In the genomic region with DNA sequence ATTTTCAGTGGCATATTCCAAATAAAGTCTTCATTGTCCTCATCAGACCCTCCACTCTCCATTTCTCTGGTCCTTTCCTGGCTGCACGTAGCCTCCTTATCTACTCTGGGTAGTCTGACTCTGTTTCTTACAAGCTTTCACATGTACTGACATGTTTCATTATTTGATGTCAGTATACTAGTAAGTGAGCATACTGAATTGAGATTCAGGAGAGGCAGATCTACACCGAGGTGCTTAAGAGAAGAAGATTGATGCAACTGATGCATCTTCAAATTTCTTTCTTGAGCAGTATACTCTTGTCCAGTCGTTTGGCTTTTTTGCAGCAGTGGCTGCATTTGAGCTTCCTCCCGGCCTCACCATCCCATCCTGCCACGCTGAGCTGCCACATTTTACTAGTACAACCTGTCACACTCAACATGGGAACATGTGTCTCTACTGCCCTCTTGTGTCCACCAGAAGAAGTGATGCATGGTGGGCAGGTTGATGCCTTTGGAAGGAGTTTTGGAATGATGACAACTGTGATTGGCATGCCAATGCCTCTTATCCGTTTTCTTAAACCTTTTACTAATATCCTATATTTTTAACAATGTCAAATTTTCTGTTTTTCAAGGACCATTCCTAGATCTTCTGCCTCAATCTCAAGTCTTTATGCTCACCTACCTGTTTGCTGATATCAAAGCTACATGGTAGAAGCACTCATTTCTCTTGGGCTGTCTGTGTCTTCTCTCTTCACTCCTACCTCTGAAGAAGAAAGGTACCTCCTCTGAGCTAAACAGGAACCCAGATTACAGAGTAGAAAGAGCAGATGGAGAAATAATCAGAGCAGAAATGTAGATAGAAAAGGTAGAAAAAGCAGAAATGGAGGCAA, we compare ENCODE assay signal across 9 cellular contexts. TPM values are rescaled to one million over a fixed set of nuclear protein-coding genes. Genes with fewer than 3 reads are reported as not detected.
DNase-seq lines count a peak whose midpoint lies in the region; ATAC-seq and TF ChIP-seq lines count a peak whose summit lies in the region.
"Had no signal": no experiment of that assay in that cellular context is flagged by ENCODE, and none has a peak within 500 bp of the region (broad histone marks: within the 10 kb centered on the region; RNA-seq: fewer than 3 reads in every experiment).

No MANE protein-coding gene starts in this region.

- ATAC-seq in GM19025 (IDR thresholded peaks at IDR 0.05; ENCODE audit: low read depth, unreplicated experiment) (peak; percentile 80), HG03159 (IDR thresholded peaks at IDR 0.05; ENCODE audit: unreplicated experiment) (peak; percentile 93), left lung (peak; percentile 89)

- TF ChIP-seq CTCF in BE2C (IDR thresholded peaks at IDR 0.05; ENCODE audit: low read depth, low read length) (peak; percentile 98), left lung (IDR thresholded peaks at IDR 0.05) (peak; percentile 72 to 77)

- H3K9me3 ChIP-seq in BE2C (no peaks in the 10 kb centered on the region), left lung (no peaks in the 10 kb centered on the region)

- intact Hi-C loops in left lung (cut with DNase I): loop anchor here in 1 of 2 donors (10.0 kb wide), 1 partner anchor 250 kb away; no protein-coding TSS in a partner anchor

- H3K27ac ChIP-seq in left lung: no peak overlapping the region

- H3K27me3 ChIP-seq in BE2C: peaks cover 30% of the 10 kb centered on the region
- no peaks in the 10 kb centered on the region for H3K27me3 ChIP-seq in left lung

- no peaks in the 10 kb centered on the region for H3K4me1 ChIP-seq in BE2C
- H3K4me1 ChIP-seq in left lung: no peaks in the 10 kb centered on the region

- H3K4me3 ChIP-seq in BE2C (ENCODE audit: low read depth, low read length) (no peak overlapping the region; the same call in 1 of the 2 replicates), left lung (no peak overlapping the region)

- no peaks in the 10 kb centered on the region for H3K36me3 ChIP-seq in BE2C
- H3K36me3 ChIP-seq in left lung: no peaks in the 10 kb centered on the region

- DNase-seq in BE2C (peak; percentile 66), NCI-H2196 (lab: John Stamatoyannopoulos, UW; ENCODE audit: unreplicated experiment) (peak; percentile 87), left lung (peak in 1 of 2 donors; percentile 37)
- DNase-seq in activated CD4-positive, CD25-positive, alpha-beta regulatory T cell treated with anti-CD3 and anti-CD28 coated beads, Interleukin-2, amount 50 U/mL, for 16 hours (ENCODE audit: low read depth, low spot score): peak; percentile 37
- peak; percentile 64 for DNase-seq in central memory CD4-positive, alpha-beta T cell
- peak; percentile 26 for DNase-seq in stimulated activated CD8-positive, alpha-beta memory T cell treated with anti-CD3 and anti-CD28 coated beads, Interleukin-12 subunit alpha, Interleukin-12 subunit beta, amount 100 ng/mL, for 1 hour (ENCODE audit: low read depth)

RNA-seq across cellular contexts. Expression of gene GUCA1C, which starts 38.7 kb away (rescaled TPM):
- polyA plus RNA-seq in BE2C (2012; ENCODE audit: insufficient read depth, insufficient read length, low read depth): not detected
- not detected for total RNA-seq in left lung
- polyA plus RNA-seq: IgD-negative memory B cell had no signal
